Comparison of ENCODE assay signal across 9 cellular contexts in genomic region chr9:17120203-17120602, GRCh38.
"Had no signal": no experiment of that assay in that cellular context is flagged by ENCODE, and none has a peak within 500 bp of the region (broad histone marks: within the 10 kb centered on the region; RNA-seq: fewer than 3 reads in every experiment).

No MANE protein-coding gene starts in this region.

- H3K36me3 ChIP-seq: HAP-1 had no signal

- H3K4me3 ChIP-seq: GM23248, GM23338, HAP-1 had no signal

- DNase-seq: GM23248, GOT3, H7, H9, HCEC 1CT, HFFc6 had no signal

- H3K27ac ChIP-seq: GM23248 had no signal

- ATAC-seq: GM23338, HCT116 had no signal

- H3K9me3 ChIP-seq: HAP-1 had no signal
